Comparison of ENCODE assay signal across 20 cellular contexts in genomic region chr3:64958187-64958586, GRCh38.
"Had no signal": no experiment of that assay in that cellular context is flagged by ENCODE, and none has a peak within 500 bp of the region (broad histone marks: within the 10 kb centered on the region; RNA-seq: fewer than 3 reads in every experiment).

No MANE protein-coding gene starts in this region.

- H3K36me3 Mint-ChIP-seq: activated CD4-positive, alpha-beta memory T cell treated with anti-CD3 and anti-CD28 coated beads for 36 hours; naive B cell; stimulated activated naive B cell treated with anti-CD40 and anti-IgM and Interleukin-4, amounts not matched to agents 10 μg/mL and 1 μg/mL and 100 μg/mL, for 72 hours had no signal

- H3K36me3 ChIP-seq: adrenal gland, neural progenitor cell, prostate gland, upper lobe of right lung had no signal

- H3K4me1 ChIP-seq: adrenal gland, prostate gland had no signal

- DNase-seq: activated B cell treated with CpG ODN at 0.5 μM for 24 hours; activated CD4-positive, alpha-beta memory T cell treated with anti-CD3 and anti-CD28 coated beads for 36 hours; activated CD4-positive, alpha-beta T cell treated with anti-CD3 and anti-CD28 coated beads for 4 hours; activated gamma-delta T cell treated with Interleukin-2 at 50 U/mL for 16 hours; activated T-cell treated with anti-CD3 and anti-CD28 coated beads for 4 hours; caudate nucleus; dorsolateral prefrontal cortex; hippocampal formation; left colon; naive B cell; stimulated activated naive B cell treated with anti-CD40 and anti-IgM and Interleukin-4, amounts not matched to agents 10 μg/mL and 1 μg/mL and 100 μg/mL, for 72 hours; T-helper 1 cell; T-helper 9 cell; upper lobe of right lung had no signal

- H3K27me3 Mint-ChIP-seq: activated B cell treated with CpG ODN at 0.5 μM for 24 hours; activated CD4-positive, alpha-beta memory T cell treated with anti-CD3 and anti-CD28 coated beads for 36 hours; naive B cell; stimulated activated naive B cell treated with anti-CD40 and anti-IgM and Interleukin-4, amounts not matched to agents 10 μg/mL and 1 μg/mL and 100 μg/mL, for 72 hours had no signal

- H3K4me3 Mint-ChIP-seq: activated B cell treated with CpG ODN at 0.5 μM for 24 hours; activated CD4-positive, alpha-beta memory T cell treated with anti-CD3 and anti-CD28 coated beads for 36 hours; activated T-helper 1 cell treated with anti-CD3 and anti-CD28 coated beads, Interleukin-12 subunit alpha, Interleukin-12 subunit beta, Interleukin-2, Interleukin-4 antibody, amounts not matched to agents 30 ng/mL and 10 ng/mL and 1 ng/mL, durations not matched to agents 14 hours and 24 hours and 36 hours; naive B cell; neural progenitor cell; stimulated activated naive B cell treated with anti-CD40 and anti-IgM and Interleukin-4, amounts not matched to agents 10 μg/mL and 1 μg/mL and 100 μg/mL, for 72 hours had no signal

- H3K9ac ChIP-seq: neural progenitor cell had no signal

- H3K27me3 ChIP-seq: adrenal gland, dorsolateral prefrontal cortex, neural progenitor cell, upper lobe of right lung had no signal

- ATAC-seq: activated naive CD4-positive, alpha-beta T cell treated with anti-CD3 and anti-CD28 coated beads, Interleukin-2, amount 50 U/mL, for 72 hours; left colon; stimulated activated naive B cell treated with anti-CD40 and anti-IgM and Interleukin-4, amounts not matched to agents 10 μg/mL and 1 μg/mL and 100 μg/mL, for 72 hours; upper lobe of right lung had no signal

- H3K4me2 ChIP-seq: neural progenitor cell had no signal

- H3K27ac ChIP-seq: dorsolateral prefrontal cortex, epithelial cell of prostate, neural progenitor cell, prostate gland, upper lobe of right lung had no signal

- H3K4me1 Mint-ChIP-seq: activated B cell treated with CpG ODN at 0.5 μM for 24 hours; naive B cell; stimulated activated naive B cell treated with anti-CD40 and anti-IgM and Interleukin-4, amounts not matched to agents 10 μg/mL and 1 μg/mL and 100 μg/mL, for 72 hours had no signal

- H3K27ac Mint-ChIP-seq: activated B cell treated with CpG ODN at 0.5 μM for 24 hours; activated CD4-positive, alpha-beta memory T cell treated with anti-CD3 and anti-CD28 coated beads for 36 hours; activated naive CD4-positive, alpha-beta T cell treated with anti-CD3 and anti-CD28 coated beads, Interleukin-2, amount 50 U/mL, for 72 hours; activated T-helper 1 cell treated with anti-CD3 and anti-CD28 coated beads, Interleukin-12 subunit alpha, Interleukin-12 subunit beta, Interleukin-2, Interleukin-4 antibody, amounts not matched to agents 30 ng/mL and 10 ng/mL and 1 ng/mL, durations not matched to agents 14 hours and 24 hours and 36 hours; neural progenitor cell; stimulated activated naive B cell treated with anti-CD40 and anti-IgM and Interleukin-4, amounts not matched to agents 10 μg/mL and 1 μg/mL and 100 μg/mL, for 72 hours had no signal

- H3K4me3 ChIP-seq: adrenal gland, dorsolateral prefrontal cortex, neural progenitor cell, prostate gland, upper lobe of right lung had no signal

- H2AFZ ChIP-seq: neural progenitor cell had no signal

- H3K9me3 Mint-ChIP-seq: neural progenitor cell had no signal

- H3K9me3 ChIP-seq: adrenal gland, prostate gland, upper lobe of right lung had no signal
